Comparison of ENCODE assay signal across 9 cellular contexts in genomic region chr12:104378427-104378826, GRCh38.
"Had no signal": no experiment of that assay in that cellular context is flagged by ENCODE, and none has a peak within 500 bp of the region (broad histone marks: within the 10 kb centered on the region; RNA-seq: fewer than 3 reads in every experiment).

No MANE protein-coding gene starts in this region.

- H3K27ac ChIP-seq: GM23248, HL-60 had no signal

- ATAC-seq: HCT116 had no signal

- H3K36me3 ChIP-seq: HAP-1 had no signal

- H3K9ac ChIP-seq: GM23248 had no signal

- H3K4me1 ChIP-seq: HAP-1 had no signal

- H2AFZ ChIP-seq: GM23248 had no signal

- DNase-seq: GM23248, GOT3, H7, HFFc6, IMR-90, KBM-7 had no signal

- H3K4me3 ChIP-seq: GM23248, HAP-1 had no signal
